ENCODE assay signal across 28 cellular contexts in genomic region chr1:181174860-181175259, GRCh38.
"Had no signal": no experiment of that assay in that cellular context is flagged by ENCODE, and none has a peak within 500 bp of the region (broad histone marks: within the 10 kb centered on the region; RNA-seq: fewer than 3 reads in every experiment).

No MANE protein-coding gene starts in this region.

- H3K4me2 ChIP-seq: neural progenitor cell had no signal

- H2AFZ ChIP-seq: neural progenitor cell had no signal

- H3K36me3 ChIP-seq: left ventricle myocardium inferior, neural progenitor cell, neutrophil, ovary, spleen, suprapubic skin, thoracic aorta, tibial artery, uterus had no signal

- ATAC-seq: natural killer cell; right cardiac atrium; sciatic nerve; stimulated activated effector memory CD8-positive, alpha-beta T cell treated with anti-CD3 and anti-CD28 coated beads, Interleukin-12 subunit alpha, Interleukin-12 subunit beta, amount 100 ng/mL, for 72 hours had no signal

- H3K27me3 ChIP-seq: ovary, spleen, suprapubic skin, uterus had no signal

- H3K27ac Mint-ChIP-seq: mesothelial cell of epicardium; naive B cell; natural killer cell; nephron progenitor cell; neural progenitor cell; progenitor cell of endocrine pancreas; stimulated activated effector memory CD8-positive, alpha-beta T cell treated with anti-CD3 and anti-CD28 coated beads, Interleukin-12 subunit alpha, Interleukin-12 subunit beta, amount 100 ng/mL, for 72 hours; stimulated activated naive CD8-positive, alpha-beta T cell treated with anti-CD3 and anti-CD28 coated beads, Interleukin-15, Interleukin-2, amounts not matched to agents 100 ng/mL and 50 ng/mL, for 24 hours had no signal

- H3K9me3 Mint-ChIP-seq: natural killer cell; stimulated activated effector memory CD8-positive, alpha-beta T cell treated with anti-CD3 and anti-CD28 coated beads, Interleukin-12 subunit alpha, Interleukin-12 subunit beta, amount 100 ng/mL, for 72 hours; stimulated activated naive CD8-positive, alpha-beta T cell treated with anti-CD3 and anti-CD28 coated beads, Interleukin-15, Interleukin-2, amounts not matched to agents 100 ng/mL and 50 ng/mL, for 24 hours had no signal

- H3K4me3 ChIP-seq: left ventricle myocardium inferior, lung, neural progenitor cell, ovary, skin epidermis, spleen, suprapubic skin, thoracic aorta, tibial artery, uterus had no signal

- H3K4me3 Mint-ChIP-seq: immature natural killer cell; mesothelial cell of epicardium; naive B cell; natural killer cell; nephron progenitor cell; neural progenitor cell; stimulated activated effector memory CD8-positive, alpha-beta T cell treated with anti-CD3 and anti-CD28 coated beads, Interleukin-12 subunit alpha, Interleukin-12 subunit beta, amount 100 ng/mL, for 72 hours; stimulated activated naive CD8-positive, alpha-beta T cell treated with anti-CD3 and anti-CD28 coated beads, Interleukin-15, Interleukin-2, amounts not matched to agents 100 ng/mL and 50 ng/mL, for 24 hours had no signal

- H3K27me3 Mint-ChIP-seq: stimulated activated naive CD8-positive, alpha-beta T cell treated with anti-CD3 and anti-CD28 coated beads, Interleukin-15, Interleukin-2, amounts not matched to agents 100 ng/mL and 50 ng/mL, for 24 hours had no signal

- DNase-seq: hypothalamus; immature natural killer cell; kidney; left ventricle myocardium inferior; mesendoderm; naive B cell; natural killer cell; nephron progenitor cell; occipital lobe; right cardiac atrium; spleen; stimulated activated CD4-positive, alpha-beta T cell treated with anti-CD3 and anti-CD28 coated beads, Interleukin-4, amount 100 ng/mL, for 24 hours; stimulated activated naive CD4-positive, alpha-beta T cell; tibial artery; trophoblast cell; uterus had no signal

- H3K4me1 ChIP-seq: uterus had no signal

- H3K27ac ChIP-seq: left ventricle myocardium inferior, neural progenitor cell, neutrophil, ovary, skin epidermis, spleen, suprapubic skin, thoracic aorta, tibial artery, uterus had no signal

- H3K36me3 Mint-ChIP-seq: immature natural killer cell; mesothelial cell of epicardium; natural killer cell; neural progenitor cell; stimulated activated effector memory CD8-positive, alpha-beta T cell treated with anti-CD3 and anti-CD28 coated beads, Interleukin-12 subunit alpha, Interleukin-12 subunit beta, amount 100 ng/mL, for 72 hours had no signal

- H3K9me3 ChIP-seq: neutrophil, uterus had no signal
